ENCODE assay signal across 15 cellular contexts in genomic region chr16:89664238-89664637, GRCh38. TPM values are rescaled to one million over a fixed set of nuclear protein-coding genes. Genes with fewer than 3 reads are reported as not detected.
DNase-seq lines count a peak whose midpoint lies in the region; ATAC-seq, FAIRE-seq and TF ChIP-seq lines count a peak whose summit lies in the region.
"Not testable (repeated sequence)": the region's sequence is repeated elsewhere in the genome, so short reads cannot be mapped to it uniquely, and the experiment has no call there.
"Had no signal": no experiment of that assay in that cellular context is flagged by ENCODE, and none has a peak within 500 bp of the region (broad histone marks: within the 10 kb centered on the region; RNA-seq: fewer than 3 reads in every experiment).

No MANE protein-coding gene starts in this region.

- POLR2A ChIA-PET in A673 (lab: Charles Lee; ENCODE audit: low non-redundant PET) = not testable (repeated sequence)
- POLR2A ChIA-PET in K562 (lab: Yijun Ruan, JAX) = interaction anchor here (0.6 to 0.9 kb wide), 2 partner anchors 100 to 152 kb away, joined by 3 to 4 read pairs; partner anchors contain the start of gene FANCA

- H2AFZ ChIP-seq in K562 (ENCODE audit: low read depth, low read length) = not testable (repeated sequence)

- H3K4me3 Mint-ChIP-seq in endothelial cell (ENCODE audit: unreplicated experiment) (peak overlapping the region; percentile 50), neural crest cell (peak overlapping the region; percentile 25)
- H3K4me3 Mint-ChIP-seq in natural killer cell treated with Interleukin-12 subunit alpha and Interleukin-12 subunit beta and Interleukin-15 and Interleukin-18, amount 100 ng/mL, for 72 hours = not testable (repeated sequence)

- in situ Hi-C loops in K562 (cut with MboI) = not testable (repeated sequence)

- not testable (repeated sequence) for H3K9me1 ChIP-seq in K562 (ENCODE audit: control insufficient read depth, insufficient read depth, low read length)

- intact Hi-C loops in A673 (cut with micrococcal nuclease; ENCODE audit: unreplicated experiment); K562 (cut with micrococcal nuclease); left cardiac atrium (cut with DNase I): not testable (repeated sequence)

- H3K4me2 ChIP-seq in K562 (ENCODE audit: insufficient read depth, low read length) = not testable (repeated sequence)

- H3K27me3 Mint-ChIP-seq in endothelial cell (ENCODE audit: unreplicated experiment); natural killer cell treated with Interleukin-12 subunit alpha and Interleukin-12 subunit beta and Interleukin-15 and Interleukin-18, amount 100 ng/mL, for 72 hours; neural crest cell (ENCODE audit: low read depth): not testable (repeated sequence)

- TF ChIP-seq CTCF in A673 (conservative IDR thresholded peaks at IDR 0.05; ENCODE audit: low read depth, low read length); K562 (IDR thresholded peaks at IDR 0.05 in 2 of 3, conservative IDR thresholded peaks at IDR 0.05 in 1 of 3; ENCODE audit: insufficient read depth in 2 of 3, low read depth in 1 of 3, low read length in 3 of 3); endothelial cell (IDR thresholded peaks at IDR 0.05; ENCODE audit: unreplicated experiment); fibroblast of mammary gland (conservative IDR thresholded peaks at IDR 0.05; ENCODE audit: control insufficient read depth, insufficient read depth, low read depth, low read length); neural crest cell (conservative IDR thresholded peaks at IDR 0.05): not testable (repeated sequence)

- CTCF ChIA-PET in A673 (lab: Charles Lee); K562 (lab: Yijun Ruan, JAX; ENCODE audit: low intra/inter-chr PET ratio): not testable (repeated sequence)

- TF ChIP-seq RAD21 in K562 (CRISPR knock-in tag; conservative IDR thresholded peaks at IDR 0.05 in 1 of 2, IDR thresholded peaks at IDR 0.05 in 1 of 2) = not testable (repeated sequence)

- not testable (repeated sequence) for H3K4me3 ChIP-seq in A673 (ENCODE audit: low read depth, low read length, poor library complexity, severe bottlenecking); K562; fibroblast of mammary gland (ENCODE audit: control insufficient read depth, low read depth, low read length)

- peak; percentile 85 for FAIRE-seq in K562 (lab: Jason Lieb, UNC)

- H3K4me1 Mint-ChIP-seq in endothelial cell (ENCODE audit: unreplicated experiment); natural killer cell treated with Interleukin-12 subunit alpha and Interleukin-12 subunit beta and Interleukin-15 and Interleukin-18, amount 100 ng/mL, for 72 hours (ENCODE audit: low read depth in 2 of 2); neural crest cell: not testable (repeated sequence)

- H4K20me1 ChIP-seq in K562 (replicated peaks; ENCODE audit: control insufficient read depth, insufficient read depth, low read length) = not testable (repeated sequence)

- not testable (repeated sequence) for H3K4me1 ChIP-seq in A673 (ENCODE audit: insufficient read depth, low read length, poor library complexity, severe bottlenecking)
- peaks cover 3 to 10% of the 10 kb centered on the region in 2 experiments; a peak in 2 of 5 replicates for H3K4me1 ChIP-seq in K562 (replicated peaks in 1 of 2; ENCODE audit: control insufficient read depth in 2 of 2, insufficient read depth in 2 of 2, low read length in 2 of 2)

- not testable (repeated sequence) for H3K27me3 ChIP-seq in A673 (replicated peaks; ENCODE audit: insufficient read depth, low read depth, low read length, poor library complexity); K562 (ENCODE audit: control insufficient read depth in 2 of 2, insufficient read depth in 2 of 2, low read length in 2 of 2)

- peak overlapping the region; percentile 23 for H3K27ac ChIP-seq in A673 (ENCODE audit: low read depth, low read length, poor library complexity, severe bottlenecking)
- H3K27ac ChIP-seq in K562 (ENCODE audit: extremely low read depth, low read depth, low read length) = peak overlapping the region; percentile 32; the same call in 1 of the 3 replicates

- not testable (repeated sequence) for H3K9me3 Mint-ChIP-seq in endothelial cell (ENCODE audit: unreplicated experiment); natural killer cell treated with Interleukin-12 subunit alpha and Interleukin-12 subunit beta and Interleukin-15 and Interleukin-18, amount 100 ng/mL, for 72 hours; neural crest cell

- H3K36me3 ChIP-seq in A673 (ENCODE audit: insufficient read depth, low read length, poor library complexity, severe bottlenecking) (peaks cover 28% of the 10 kb centered on the region), K562 (ENCODE audit: control insufficient read depth, insufficient read depth, low read length) (peaks cover 44% of the 10 kb centered on the region)

- not testable (repeated sequence) for DNase-seq in A673 (ENCODE audit: low spot score); endothelial cell (ENCODE audit: low spot score); neural crest cell (ENCODE audit: low read depth, low spot score)
- DNase-seq in K562 (ENCODE audit: extremely low read depth in 1 of 4, low spot score in 3 of 4) (peak in 3 of 4 experiments; percentile 15 to 59 (median 51)), fibroblast of mammary gland (ENCODE audit: low read depth) (peak; percentile 28), left cardiac atrium (peak; percentile 2)
- peak; percentile 15 for DNase-seq in natural killer cell treated with Interleukin-12 subunit alpha and Interleukin-12 subunit beta and Interleukin-15 and Interleukin-18, amount 100 ng/mL, for 72 hours (ENCODE audit: low spot score)

- not testable (repeated sequence) for BruUV-seq in A673 (replicated peaks; lab: Mats Ljungman, UMichigan); K562 (replicated peaks; lab: Mats Ljungman, UMichigan)

- peaks cover 18% of the 10 kb centered on the region for H3K79me2 ChIP-seq in K562 (ENCODE audit: control insufficient read depth, insufficient read depth, low read length)

- not testable (repeated sequence) for H3K9ac ChIP-seq in K562 (ENCODE audit: insufficient read depth in 1 of 2, low read depth in 2 of 2, low read length in 2 of 2)

- 45% methylated on average over 9 of the region's 11 CpGs for WGBS in K562 (ENCODE audit: insufficient coverage, low coverage, missing lambda C conversion rate)

- not testable (repeated sequence) for H3K27ac Mint-ChIP-seq in endothelial cell (ENCODE audit: unreplicated experiment); natural killer cell treated with Interleukin-12 subunit alpha and Interleukin-12 subunit beta and Interleukin-15 and Interleukin-18, amount 100 ng/mL, for 72 hours; neural crest cell (ENCODE audit: unreplicated experiment)

- peak; percentile 77 for ATAC-seq in K562
- not testable (repeated sequence) for ATAC-seq in left cardiac atrium; natural killer cell treated with Interleukin-12 subunit alpha and Interleukin-12 subunit beta and Interleukin-15 and Interleukin-18, amount 100 ng/mL, for 72 hours

- TF ChIP-seq EP300 in K562 (IDR thresholded peaks at IDR 0.05; ENCODE audit: low read length) = not testable (repeated sequence)

- H3K36me3 Mint-ChIP-seq in endothelial cell (ENCODE audit: low read depth, unreplicated experiment) (peaks cover 59% of the 10 kb centered on the region), neural crest cell (ENCODE audit: low read depth) (peaks cover 54% of the 10 kb centered on the region)
- H3K36me3 Mint-ChIP-seq in natural killer cell treated with Interleukin-12 subunit alpha and Interleukin-12 subunit beta and Interleukin-15 and Interleukin-18, amount 100 ng/mL, for 72 hours = not testable (repeated sequence)

- TF ChIP-seq POLR2A in K562 (conservative IDR thresholded peaks at IDR 0.05) = not testable (repeated sequence)

- H3K9me3 ChIP-seq in A673 (ENCODE audit: low read depth, low read length, poor library complexity, severe bottlenecking); K562 (replicated peaks; ENCODE audit: control insufficient read depth, insufficient read depth, low read depth, low read length): not testable (repeated sequence)

RNA-seq across cellular contexts. Expression of gene SPATA33, which starts 6.6 kb away (rescaled TPM):
- total RNA-seq in A673 (2021) = 39.1 and 46.7 TPM in 2 replicates
- total RNA-seq in K562 (2011; cell fraction: chromatin; rRNA removed; ENCODE audit: low replicate concordance) = 39.5 and 51.6 TPM in 2 replicates
- total RNA-seq in K562 (2011; cell fraction: nucleolus; rRNA removed) = 25.5 and 30.5 TPM in 2 replicates
- total RNA-seq in K562 (2011; cell fraction: nucleoplasm; rRNA removed) = 30.6 and 33.0 TPM in 2 replicates
- 9.7 and 14.0 TPM in 2 replicates for total RNA-seq in K562 (2014; rRNA removed)
- 10.5 and 11.8 TPM in 2 replicates for total RNA-seq in K562 (2014; rRNA removed; fragmentation: Illumina TruSeq; extraction: Trizol)
- total RNA-seq in K562 (2015; rRNA removed; fragmentation: Illumina TruSeq; extraction: Trizol) = 11.2 and 14.9 TPM in 2 replicates
- 18.2 and 19.7 TPM in 2 replicates for total RNA-seq in K562 (2021)
- 9.8 and 11.8 TPM in 2 replicates for polyA plus RNA-seq in K562 (2011; rRNA removed)
- polyA plus RNA-seq in K562 (2011; cell fraction: cytosol; rRNA removed) = 10.3 and 12.0 TPM in 2 replicates
- 26.2 and 27.8 TPM in 2 replicates for polyA plus RNA-seq in K562 (2011; cell fraction: nucleus; rRNA removed)
- 13.1 and 14.5 TPM in 2 replicates for polyA plus RNA-seq in K562 (2012)
- polyA plus RNA-seq in K562 (2014; fragmentation: Illumina TruSeq; extraction: Trizol) = 15.6 and 20.0 TPM in 2 replicates
- 1 to 10 TPM; 4.0 to 5.4 TPM for polyA plus RNA-seq in K562 (2014; fragmentation: Nextera tagmentation; extraction: Ambion mirVana)
- 16.4 and 18.1 TPM in 2 replicates for polyA plus RNA-seq in K562 (2014; rRNA removed)
- 7.6 and 7.7 TPM in 2 replicates for polyA minus RNA-seq in K562 (2011; rRNA and poly(A)+ RNA removed)
- 4.0 and 5.6 TPM in 2 replicates for polyA minus RNA-seq in K562 (2011; cell fraction: cytosol; rRNA and poly(A)+ RNA removed)
- 6.1 and 8.0 TPM in 2 replicates for polyA minus RNA-seq in K562 (2011; cell fraction: nucleus; rRNA and poly(A)+ RNA removed)
- 13.8 TPM for total RNA-seq in endothelial cell (ENCODE audit: unreplicated experiment)
- 1 to 10 TPM; 2.4 to 3.6 TPM for total RNA-seq in left cardiac atrium
- total RNA-seq in natural killer cell treated with Interleukin-12 subunit alpha and Interleukin-12 subunit beta and Interleukin-15 and Interleukin-18, amount 100 ng/mL, for 72 hours = 10 to 100 TPM in 1 of 2 donors, 1 to 10 TPM in 1; 9.3 to 19.1 TPM
- 41.7 and 42.6 TPM in 2 replicates for total RNA-seq in neural crest cell

RNA-seq across cellular contexts. Expression of gene CHMP1A, which starts 6.7 kb away (rescaled TPM):
- total RNA-seq in A673 (2021) = 104 and 110 TPM in 2 replicates
- total RNA-seq in K562 (2011; cell fraction: chromatin; rRNA removed; ENCODE audit: low replicate concordance) = 34.5 and 132 TPM in 2 replicates
- total RNA-seq in K562 (2011; cell fraction: nucleolus; rRNA removed) = 88.4 and 95.0 TPM in 2 replicates
- 50.6 and 56.7 TPM in 2 replicates for total RNA-seq in K562 (2011; cell fraction: nucleoplasm; rRNA removed)
- total RNA-seq in K562 (2014; rRNA removed) = 64.5 and 76.7 TPM in 2 replicates
- total RNA-seq in K562 (2014; rRNA removed; fragmentation: Illumina TruSeq; extraction: Trizol) = 17.2 and 22.0 TPM in 2 replicates
- total RNA-seq in K562 (2015; rRNA removed; fragmentation: Illumina TruSeq; extraction: Trizol) = 45.4 and 48.3 TPM in 2 replicates
- total RNA-seq in K562 (2021) = 79.6 and 79.9 TPM in 2 replicates
- polyA plus RNA-seq in K562 (2011; rRNA removed) = 45.2 and 53.9 TPM in 2 replicates
- 58.4 and 113 TPM in 2 replicates for polyA plus RNA-seq in K562 (2011; cell fraction: cytosol; rRNA removed)
- 80.8 and 127 TPM in 2 replicates for polyA plus RNA-seq in K562 (2011; cell fraction: nucleus; rRNA removed)
- polyA plus RNA-seq in K562 (2012) = 49.1 and 58.8 TPM in 2 replicates
- 40.9 and 55.6 TPM in 2 replicates for polyA plus RNA-seq in K562 (2014; fragmentation: Illumina TruSeq; extraction: Trizol)
- 1 to 10 TPM in 1 of 2 experiments, under 1 TPM in 1; 0.83 to 3.3 TPM for polyA plus RNA-seq in K562 (2014; fragmentation: Nextera tagmentation; extraction: Ambion mirVana)
- polyA plus RNA-seq in K562 (2014; rRNA removed) = 74.2 and 83.1 TPM in 2 replicates
- polyA minus RNA-seq in K562 (2011; rRNA and poly(A)+ RNA removed) = 20.8 and 35.5 TPM in 2 replicates
- 45.2 and 46.4 TPM in 2 replicates for polyA minus RNA-seq in K562 (2011; cell fraction: cytosol; rRNA and poly(A)+ RNA removed)
- 19.0 and 21.8 TPM in 2 replicates for polyA minus RNA-seq in K562 (2011; cell fraction: nucleus; rRNA and poly(A)+ RNA removed)
- 104 TPM for total RNA-seq in endothelial cell (ENCODE audit: unreplicated experiment)
- 10 to 100 TPM; 41.7 to 51.9 TPM for total RNA-seq in left cardiac atrium
- total RNA-seq in natural killer cell treated with Interleukin-12 subunit alpha and Interleukin-12 subunit beta and Interleukin-15 and Interleukin-18, amount 100 ng/mL, for 72 hours = 100 to 1,000 TPM in 1 of 2 donors, 10 to 100 TPM in 1; 92.8 to 146 TPM
- 93.9 and 102 TPM in 2 replicates for total RNA-seq in neural crest cell

RNA-seq across cellular contexts. Expression of gene CDK10, which starts 22.3 kb away (rescaled TPM):
- total RNA-seq in A673 (2021) (98.0 and 104 TPM in 2 replicates), K562 (2014; rRNA removed) (40.1 and 55.8 TPM in 2 replicates), K562 (2014; rRNA removed; fragmentation: Illumina TruSeq; extraction: Trizol) (25.5 and 34.8 TPM in 2 replicates), K562 (2015; rRNA removed; fragmentation: Illumina TruSeq; extraction: Trizol) (35.8 and 40.3 TPM in 2 replicates), K562 (2021) (65.1 and 75.4 TPM in 2 replicates), endothelial cell (ENCODE audit: unreplicated experiment) (83.2 TPM), left cardiac atrium (10 to 100 TPM; 22.6 to 28.0 TPM), neural crest cell (127 and 131 TPM in 2 replicates)
- 275 and 586 TPM in 2 replicates for total RNA-seq in K562 (2011; cell fraction: chromatin; rRNA removed; ENCODE audit: low replicate concordance)
- 284 and 289 TPM in 2 replicates for total RNA-seq in K562 (2011; cell fraction: nucleolus; rRNA removed)
- total RNA-seq in K562 (2011; cell fraction: nucleoplasm; rRNA removed) = 252 and 255 TPM in 2 replicates
- polyA plus RNA-seq in K562 (2011; rRNA removed) (55.9 and 77.3 TPM in 2 replicates), K562 (2014; fragmentation: Illumina TruSeq; extraction: Trizol) (38.0 and 46.5 TPM in 2 replicates), K562 (2014; fragmentation: Nextera tagmentation; extraction: Ambion mirVana) (1 to 10 TPM; 2.0 to 3.3 TPM), K562 (2014; rRNA removed) (75.0 and 85.1 TPM in 2 replicates)
- 39.7 and 56.1 TPM in 2 replicates for polyA plus RNA-seq in K562 (2011; cell fraction: cytosol; rRNA removed)
- 756 and 811 TPM in 2 replicates for polyA plus RNA-seq in K562 (2011; cell fraction: nucleus; rRNA removed)
- 45.3 and 62.2 TPM in 2 replicates for polyA plus RNA-seq in K562 (2012)
- 21.7 and 25.8 TPM in 2 replicates for polyA minus RNA-seq in K562 (2011; rRNA and poly(A)+ RNA removed)
- polyA minus RNA-seq in K562 (2011; cell fraction: cytosol; rRNA and poly(A)+ RNA removed) = 16.0 and 16.3 TPM in 2 replicates
- polyA minus RNA-seq in K562 (2011; cell fraction: nucleus; rRNA and poly(A)+ RNA removed) = 56.4 and 75.0 TPM in 2 replicates
- 100 to 1,000 TPM in 1 of 2 donors, 10 to 100 TPM in 1; 60.8 to 115 TPM for total RNA-seq in natural killer cell treated with Interleukin-12 subunit alpha and Interleukin-12 subunit beta and Interleukin-15 and Interleukin-18, amount 100 ng/mL, for 72 hours

RNA-seq across cellular contexts. Expression of gene SPATA2L, which starts 37.3 kb away (rescaled TPM):
- total RNA-seq in A673 (2021) (15.8 and 19.1 TPM in 2 replicates), K562 (2014; rRNA removed) (17.0 and 19.7 TPM in 2 replicates), K562 (2014; rRNA removed; fragmentation: Illumina TruSeq; extraction: Trizol) (0.26 and 0.47 TPM in 2 replicates), K562 (2015; rRNA removed; fragmentation: Illumina TruSeq; extraction: Trizol) (4.3 and 5.1 TPM in 2 replicates), K562 (2021) (19.2 and 19.4 TPM in 2 replicates), endothelial cell (ENCODE audit: unreplicated experiment) (7.5 TPM), left cardiac atrium (1 to 10 TPM; 4.5 to 7.1 TPM), neural crest cell (8.6 and 10.6 TPM in 2 replicates)
- total RNA-seq in K562 (2011; cell fraction: chromatin; rRNA removed; ENCODE audit: low replicate concordance) = 4.8 and 30.8 TPM in 2 replicates
- 32.7 and 32.9 TPM in 2 replicates for total RNA-seq in K562 (2011; cell fraction: nucleolus; rRNA removed)
- total RNA-seq in K562 (2011; cell fraction: nucleoplasm; rRNA removed) = 10.5 and 10.9 TPM in 2 replicates
- polyA plus RNA-seq in K562 (2011; rRNA removed) (4.0 and 4.5 TPM in 2 replicates), K562 (2014; fragmentation: Illumina TruSeq; extraction: Trizol) (1.1 and 3.7 TPM in 2 replicates), K562 (2014; fragmentation: Nextera tagmentation; extraction: Ambion mirVana) (under 1 TPM in 1 of 2 experiments, not detected in 1; 0.13 TPM), K562 (2014; rRNA removed) (11.5 and 15.2 TPM in 2 replicates)
- 5.7 and 25.8 TPM in 2 replicates for polyA plus RNA-seq in K562 (2011; cell fraction: cytosol; rRNA removed)
- 10.9 and 25.7 TPM in 2 replicates for polyA plus RNA-seq in K562 (2011; cell fraction: nucleus; rRNA removed)
- 11.3 and 11.6 TPM in 2 replicates for polyA plus RNA-seq in K562 (2012)
- 0.33 and 1.8 TPM in 2 replicates for polyA minus RNA-seq in K562 (2011; rRNA and poly(A)+ RNA removed)
- 7.8 and 11.9 TPM in 2 replicates for polyA minus RNA-seq in K562 (2011; cell fraction: cytosol; rRNA and poly(A)+ RNA removed)
- polyA minus RNA-seq in K562 (2011; cell fraction: nucleus; rRNA and poly(A)+ RNA removed) = 5.7 and 11.7 TPM in 2 replicates
- 1 to 10 TPM; 6.8 to 8.4 TPM for total RNA-seq in natural killer cell treated with Interleukin-12 subunit alpha and Interleukin-12 subunit beta and Interleukin-15 and Interleukin-18, amount 100 ng/mL, for 72 hours

RNA-seq across cellular contexts. Expression of gene DPEP1, which starts 50.8 kb away (rescaled TPM):
- total RNA-seq in A673 (2021) = 0.49 and 0.52 TPM in 2 replicates
- total RNA-seq in K562 (2011; cell fraction: chromatin; rRNA removed; ENCODE audit: low replicate concordance) = 0.23 TPM in 1 of 2 replicates, not detected in the other
- total RNA-seq in K562 (2011; cell fraction: nucleolus; rRNA removed) = 0.67 and 1.3 TPM in 2 replicates
- 0.46 TPM in 1 of 2 replicates, not detected in the other for total RNA-seq in K562 (2011; cell fraction: nucleoplasm; rRNA removed)
- 0.14 TPM in 1 of 2 replicates, not detected in the other for total RNA-seq in K562 (2014; rRNA removed)
- not detected in 2 replicates for total RNA-seq in K562 (2014; rRNA removed; fragmentation: Illumina TruSeq; extraction: Trizol)
- total RNA-seq in K562 (2015; rRNA removed; fragmentation: Illumina TruSeq; extraction: Trizol) = not detected in 2 replicates
- total RNA-seq in K562 (2021) = 0.20 and 0.22 TPM in 2 replicates
- 0.31 and 0.34 TPM in 2 replicates for polyA plus RNA-seq in K562 (2011; rRNA removed)
- polyA plus RNA-seq in K562 (2011; cell fraction: cytosol; rRNA removed) = 0.22 and 1.2 TPM in 2 replicates
- 1.1 TPM in 2 replicates for polyA plus RNA-seq in K562 (2011; cell fraction: nucleus; rRNA removed)
- polyA plus RNA-seq in K562 (2012) = 0.17 and 0.21 TPM in 2 replicates
- polyA plus RNA-seq in K562 (2014; fragmentation: Illumina TruSeq; extraction: Trizol) = 0.08 TPM in 1 of 2 replicates, not detected in the other
- not detected for polyA plus RNA-seq in K562 (2014; fragmentation: Nextera tagmentation; extraction: Ambion mirVana)
- 0.18 TPM in 1 of 2 replicates, not detected in the other for polyA plus RNA-seq in K562 (2014; rRNA removed)
- not detected in 2 replicates for polyA minus RNA-seq in K562 (2011; rRNA and poly(A)+ RNA removed)
- not detected in 2 replicates for polyA minus RNA-seq in K562 (2011; cell fraction: cytosol; rRNA and poly(A)+ RNA removed)
- polyA minus RNA-seq in K562 (2011; cell fraction: nucleus; rRNA and poly(A)+ RNA removed) = not detected in 2 replicates
- total RNA-seq in endothelial cell (ENCODE audit: unreplicated experiment) = 118 TPM
- total RNA-seq in left cardiac atrium = not detected
- not detected for total RNA-seq in natural killer cell treated with Interleukin-12 subunit alpha and Interleukin-12 subunit beta and Interleukin-15 and Interleukin-18, amount 100 ng/mL, for 72 hours
- total RNA-seq in neural crest cell = 0.21 and 0.41 TPM in 2 replicates
- total RNA-seq: CD4-positive, alpha-beta memory T cell; CD4-positive, CD25-positive, alpha-beta regulatory T cell; CD8-positive, alpha-beta memory T cell; Daoy; G401; GM12878 had no signal
- polyA plus RNA-seq: AG04450; CD14-positive monocyte; CD4-positive, alpha-beta memory T cell; CD4-positive, CD25-positive, alpha-beta regulatory T cell; CD8-positive, alpha-beta memory T cell; GM12878 had no signal
